24 cellular contexts compared by ENCODE assay signal in genomic region chr18:47370052-47370451, GRCh38.
"Had no signal": no experiment of that assay in that cellular context is flagged by ENCODE, and none has a peak within 500 bp of the region (broad histone marks: within the 10 kb centered on the region; RNA-seq: fewer than 3 reads in every experiment).

No MANE protein-coding gene starts in this region.

- ATAC-seq: gastrocnemius medialis; heart right ventricle; left lobe of liver; left ventricle myocardium superior; naive thymus-derived CD4-positive, alpha-beta T cell had no signal

- H3K4me3 Mint-ChIP-seq: memory B cell; naive thymus-derived CD4-positive, alpha-beta T cell had no signal

- H3K36me3 Mint-ChIP-seq: memory B cell had no signal

- H3K36me3 ChIP-seq: esophagus muscularis mucosa, gastrocnemius medialis, heart right ventricle, lower lobe of right lung had no signal

- H3K27ac ChIP-seq: coronary artery, dorsolateral prefrontal cortex, esophagus muscularis mucosa, gastrocnemius medialis, heart right ventricle, lower lobe of right lung had no signal

- H3K4me1 ChIP-seq: esophagus muscularis mucosa, gastrocnemius medialis, heart right ventricle, lower lobe of right lung had no signal

- DNase-seq: dermis blood vessel endothelial cell; dorsolateral prefrontal cortex; effector CD4-positive, alpha-beta T cell; effector memory CD4-positive, alpha-beta T cell; foreskin fibroblast; foreskin melanocyte; gastrocnemius medialis; glutamatergic neuron; head of caudate nucleus; heart right ventricle; hippocampal formation; islet precursor cell; kidney; kidney glomerular epithelial cell; left colon; left ventricle myocardium superior; lower lobe of right lung; mesendoderm; midbrain; naive thymus-derived CD4-positive, alpha-beta T cell had no signal

- H3K4me1 Mint-ChIP-seq: memory B cell; naive thymus-derived CD4-positive, alpha-beta T cell had no signal

- H3K9me3 ChIP-seq: gastrocnemius medialis had no signal

- H3K4me3 ChIP-seq: coronary artery, dorsolateral prefrontal cortex, esophagus muscularis mucosa, gastrocnemius medialis, heart right ventricle, lower lobe of right lung had no signal

- H3K27ac Mint-ChIP-seq: memory B cell; naive thymus-derived CD4-positive, alpha-beta T cell had no signal
